8 cellular contexts compared by ENCODE assay signal in genomic region chr15:30626194-30626565, GRCh38. TPM values are rescaled to one million over a fixed set of nuclear protein-coding genes. Genes with fewer than 3 reads are reported as not detected.
A peak's percentile ranks its signal among the peaks of the same experiment; 100 is the strongest.
DNase-seq lines count a peak whose midpoint lies in the region; ATAC-seq and TF ChIP-seq lines count a peak whose summit lies in the region.
"Not testable (repeated sequence)": the region's sequence is repeated elsewhere in the genome, so short reads cannot be mapped to it uniquely, and the experiment has no call there.

No MANE protein-coding gene starts in this region.

- not testable (repeated sequence) for H3K9me3 Mint-ChIP-seq in memory B cell

- H3K9me3 ChIP-seq in adrenal gland (replicated peaks in 1 of 3); skeletal muscle satellite cell (replicated peaks; ENCODE audit: low read length): not testable (repeated sequence)

- ATAC-seq in GM19023 (IDR thresholded peaks at IDR 0.05; ENCODE audit: unreplicated experiment) = peak; percentile 43
- peak; percentile 5 for ATAC-seq in HG03066 (IDR thresholded peaks at IDR 0.05; ENCODE audit: low read depth, unreplicated experiment)
- not testable (repeated sequence) for ATAC-seq in memory B cell (ENCODE audit: low read depth)

- not testable (repeated sequence) for TF ChIP-seq POLR2A in adrenal gland (IDR thresholded peaks at IDR 0.05)

- H3K4me1 Mint-ChIP-seq in memory B cell = peaks cover 16% of the 10 kb centered on the region

- H3K9ac ChIP-seq in skeletal muscle satellite cell (ENCODE audit: low read depth, low read length) = peak overlapping the region; percentile 88

- intact Hi-C loops in adrenal gland (cut with DNase I) = not testable (repeated sequence)

- not testable (repeated sequence) for H3K27me3 ChIP-seq in adrenal gland; skeletal muscle satellite cell (ENCODE audit: control insufficient read depth, insufficient read depth, low read length)

- H3K4me3 Mint-ChIP-seq in memory B cell = peak overlapping the region; percentile 94

- DNase-seq in AG09309 (ENCODE audit: low read depth); adrenal gland; memory B cell (ENCODE audit: low spot score in 2 of 2): not testable (repeated sequence)
- DNase-seq in SK-N-DZ (ENCODE audit: low spot score) (peak; percentile 30), fibroblast of mammary gland (ENCODE audit: low read depth) (peak; percentile 7)

- not testable (repeated sequence) for H3K36me3 ChIP-seq in adrenal gland (replicated peaks in 1 of 2); skeletal muscle satellite cell (ENCODE audit: insufficient read depth, low read length)

- 0 to 1% (median 0%) methylated on average over 5 to 12 of the region's 22 CpGs for WGBS in adrenal gland, 4 donors

- TF ChIP-seq CTCF in AG09309 (IDR thresholded peaks at IDR 0.05; ENCODE audit: control insufficient read depth, insufficient read depth, low read depth, low read length, missing control alignments); adrenal gland (IDR thresholded peaks at IDR 0.05); fibroblast of mammary gland (conservative IDR thresholded peaks at IDR 0.05; ENCODE audit: control insufficient read depth, insufficient read depth, low read depth, low read length): not testable (repeated sequence)

- not testable (repeated sequence) for H3K27me3 Mint-ChIP-seq in memory B cell

- H3K4me1 ChIP-seq in adrenal gland (replicated peaks in 1 of 2); skeletal muscle satellite cell (ENCODE audit: control insufficient read depth, insufficient read depth, low read length): not testable (repeated sequence)

- H3K4me2 ChIP-seq in skeletal muscle satellite cell (ENCODE audit: low read length) = peak overlapping the region; percentile 76

- not testable (repeated sequence) for H3K36me3 Mint-ChIP-seq in memory B cell

- H3K27ac ChIP-seq in adrenal gland = peak overlapping the region in 2 of 5 donors; percentile 37 to 92

- H3K4me3 ChIP-seq in AG09309 (ENCODE audit: control insufficient read depth, low read depth, low read length) (peak overlapping the region; percentile 65), adrenal gland (peak overlapping the region in 3 of 4 donors; percentile 32 to 61 (median 43)), fibroblast of mammary gland (ENCODE audit: control insufficient read depth, low read depth, low read length) (peak overlapping the region; percentile 78), skeletal muscle satellite cell (ENCODE audit: low read length) (peak overlapping the region; percentile 70)

- H3K27ac Mint-ChIP-seq in memory B cell = peak overlapping the region; percentile 97

RNA-seq across cellular contexts. Expression of gene GOLGA8H, which starts 22.4 kb away (rescaled TPM):
- polyA plus RNA-seq in SK-N-DZ (2014; cell fraction: cytosol; rRNA removed) = 0.36 and 0.39 TPM in 2 replicates
- polyA plus RNA-seq in SK-N-DZ (2014; cell fraction: nucleus; rRNA removed) = 0.85 and 2.3 TPM in 2 replicates
- 1 to 10 TPM in 1 of 8 donors, under 1 TPM in 3, not detected in 4; 0.42 to 1.1 (median 0.58) TPM for total RNA-seq in adrenal gland
- 1 to 10 TPM in 1 of 3 donors, under 1 TPM in 2; 0.07 to 1.8 (median 0.29) TPM for polyA plus RNA-seq in adrenal gland
- not detected in 2 replicates for total RNA-seq in skeletal muscle satellite cell (2012; rRNA removed)
